ENCODE assay signal across 8 cellular contexts in genomic region chr7:139341058-139341775, GRCh38. TPM values are rescaled to one million over a fixed set of nuclear protein-coding genes. Genes with fewer than 3 reads are reported as not detected.
A peak's percentile ranks its signal among the peaks of the same experiment; 100 is the strongest.
DNase-seq lines count a peak whose midpoint lies in the region; ATAC-seq and TF ChIP-seq lines count a peak whose summit lies in the region.

Gene FMC1 (plus strand): TSS chr7:139341337. CDS start chr7:139341385, 48 bp downstream.

- H3K79me2 ChIP-seq in GM23338 (replicated peaks; ENCODE audit: insufficient read depth) = peaks cover 31% of the 10 kb centered on the region

- no peaks in the 10 kb centered on the region; the same call in 1 of the 2 replicates for H3K9me2 ChIP-seq in GM23338 (ENCODE audit: insufficient read depth)

- H3K36me3 ChIP-seq in GM23338 (ENCODE audit: insufficient read depth) = peaks cover 5% of the 10 kb centered on the region; the same call in 1 of the 2 replicates

- ATAC-seq in GM23338 = peak; percentile 78

- H3K4me1 ChIP-seq in GM23338 (ENCODE audit: insufficient read depth) = 0 out of 2 replicates have a peak, but pooled peaks cover 3% of the 10 kb centered on the region

- TF ChIP-seq CTCF in GM23338 (conservative IDR thresholded peaks at IDR 0.05; ENCODE audit: low read depth in 2 of 2) = peak in 1 of 2 experiments; percentile 44; a peak in 2 of 4 replicates
- peak; percentile 29 for TF ChIP-seq CTCF in fibroblast of the aortic adventitia (IDR thresholded peaks at IDR 0.05; ENCODE audit: insufficient read depth, low read length)
- TF ChIP-seq CTCF in nephron progenitor cell (IDR thresholded peaks at IDR 0.05) = peak; percentile 16

- H3K27ac Mint-ChIP-seq in GM23338 (peak within 1 kb of the TSS; percentile 100), nephron progenitor cell (peak within 1 kb of the TSS; percentile 100)
- H3K27ac Mint-ChIP-seq in stimulated activated naive CD8-positive, alpha-beta T cell treated with anti-CD3 and anti-CD28 coated beads, Interleukin-15, Interleukin-2, amounts not matched to agents 100 ng/mL and 50 ng/mL, for 24 hours = peak within 1 kb of the TSS; percentile 99

- peak within 1 kb of the TSS; percentile 95 for H3K4me3 Mint-ChIP-seq in GM23338
- H3K4me3 Mint-ChIP-seq in nephron progenitor cell = peak within 1 kb of the TSS; percentile 96
- peak within 1 kb of the TSS; percentile 94 for H3K4me3 Mint-ChIP-seq in stimulated activated naive CD8-positive, alpha-beta T cell treated with anti-CD3 and anti-CD28 coated beads, Interleukin-15, Interleukin-2, amounts not matched to agents 100 ng/mL and 50 ng/mL, for 24 hours

- no peaks in the 10 kb centered on the region for H4K20me1 ChIP-seq in GM23338 (replicated peaks; ENCODE audit: insufficient read depth)

- peak within 1 kb of the TSS; percentile 75 for H3K4me2 ChIP-seq in GM23338

- H3K4me3 ChIP-seq in GM23338 = peak within 1 kb of the TSS; percentile 63
- peak within 1 kb of the TSS; percentile 95 for H3K4me3 ChIP-seq in fibroblast of the aortic adventitia (ENCODE audit: low read depth, low read length)

- peaks cover 26% of the 10 kb centered on the region for H3K36me3 Mint-ChIP-seq in GM23338 (ENCODE audit: low read depth)
- peaks cover 33% of the 10 kb centered on the region for H3K36me3 Mint-ChIP-seq in nephron progenitor cell (ENCODE audit: low read depth)
- H3K36me3 Mint-ChIP-seq in stimulated activated naive CD8-positive, alpha-beta T cell treated with anti-CD3 and anti-CD28 coated beads, Interleukin-15, Interleukin-2, amounts not matched to agents 100 ng/mL and 50 ng/mL, for 24 hours (ENCODE audit: low read depth) = peaks cover 29% of the 10 kb centered on the region

- peaks cover 17% of the 10 kb centered on the region for H3K27me3 Mint-ChIP-seq in GM23338 (ENCODE audit: insufficient read depth, low read depth, poor library complexity)
- peaks cover 14% of the 10 kb centered on the region for H3K27me3 Mint-ChIP-seq in nephron progenitor cell (ENCODE audit: low read depth, poor library complexity)
- H3K27me3 Mint-ChIP-seq in stimulated activated naive CD8-positive, alpha-beta T cell treated with anti-CD3 and anti-CD28 coated beads, Interleukin-15, Interleukin-2, amounts not matched to agents 100 ng/mL and 50 ng/mL, for 24 hours = peaks cover 4% of the 10 kb centered on the region

- H3K4me1 Mint-ChIP-seq in GM23338 = peaks cover 4% of the 10 kb centered on the region; the same call in 2 of the 3 replicates
- H3K4me1 Mint-ChIP-seq in nephron progenitor cell = peaks cover 21% of the 10 kb centered on the region
- peaks cover 27% of the 10 kb centered on the region for H3K4me1 Mint-ChIP-seq in stimulated activated naive CD8-positive, alpha-beta T cell treated with anti-CD3 and anti-CD28 coated beads, Interleukin-15, Interleukin-2, amounts not matched to agents 100 ng/mL and 50 ng/mL, for 24 hours (ENCODE audit: low read depth)

- H3F3A ChIP-seq in GM23338 (replicated peaks; ENCODE audit: low read depth) = peaks cover 17% of the 10 kb centered on the region

- peak; percentile 93 for DNase-seq in ELR (ENCODE audit: low read depth)
- peak; percentile 96 for DNase-seq in GM23338 (ENCODE audit: low spot score)
- DNase-seq in LHCN-M2 (ENCODE audit: low read depth) = peak; percentile 95
- DNase-seq in RPMI8226 = peak; percentile 95
- peak; percentile 70 for DNase-seq in activated T-helper 9 cell treated with anti-CD3 and anti-CD28 coated beads, Interleukin-2, amount 50 U/mL, for 16 hours (ENCODE audit: low read depth)
- peak; percentile 96 for DNase-seq in fibroblast of the aortic adventitia (ENCODE audit: low read depth)
- DNase-seq in nephron progenitor cell = peak; percentile 83

- peak within 1 kb of the TSS; percentile 100 for H3K27ac ChIP-seq in GM23338 (ENCODE audit: low read depth)

- H3K27me3 ChIP-seq in GM23338 (ENCODE audit: insufficient read depth) = no peaks in the 10 kb centered on the region

- no peak within 1 kb of the TSS for H2AFZ ChIP-seq in GM23338

- H3K9me3 Mint-ChIP-seq in GM23338 (peaks cover 19% of the 10 kb centered on the region), nephron progenitor cell (peaks cover 18% of the 10 kb centered on the region)
- H3K9me3 Mint-ChIP-seq in stimulated activated naive CD8-positive, alpha-beta T cell treated with anti-CD3 and anti-CD28 coated beads, Interleukin-15, Interleukin-2, amounts not matched to agents 100 ng/mL and 50 ng/mL, for 24 hours = peaks cover 6% of the 10 kb centered on the region

TF ChIP-seq in GM23338, 12 proteins besides CTCF, POLR2A, EP300 and RAD21:
- TF ChIP-seq ZNF114 (CRISPR knock-in tag; IDR thresholded peaks at IDR 0.05) = no peak
- TF ChIP-seq REST (IDR thresholded peaks at IDR 0.05; ENCODE audit: unreplicated experiment) = peak; percentile 32
- peak; percentile 94 for TF ChIP-seq CREB1 (CRISPR knock-in tag; IDR thresholded peaks at IDR 0.05; ENCODE audit: low read depth)
- TF ChIP-seq EZH2 (IDR thresholded peaks at IDR 0.05; ENCODE audit: low read depth, unreplicated experiment) = no peak
- TF ChIP-seq NANOG (IDR thresholded peaks at IDR 0.05; ENCODE audit: borderline replicate concordance) = no peak
- peak; percentile 60 for TF ChIP-seq ETS1 (IDR thresholded peaks at IDR 0.05)
- no peak for TF ChIP-seq ZNF331 (CRISPR knock-in tag; IDR thresholded peaks at IDR 0.05; ENCODE audit: low read depth)
- peak; percentile 52 for TF ChIP-seq POLR2AphosphoS5 (IDR thresholded peaks at IDR 0.05; ENCODE audit: low read depth)

RNA-seq across cellular contexts. Expression of gene FMC1, which starts in this region (rescaled TPM):
- 4.8 and 5.2 TPM in 2 replicates for total RNA-seq in GM23338 (2014; rRNA removed; shearing (Covaris generic))
- 70.5 and 76.8 TPM in 2 replicates for polyA plus RNA-seq in GM23338 (2016; fragmentation: Nextera tagmentation; extraction: Ambion mirVana)
- total RNA-seq in LHCN-M2 (2014; rRNA removed) (9.3 and 14.7 TPM in 2 replicates), fibroblast of the aortic adventitia (ENCODE audit: low replicate concordance) (8.4 and 9.6 TPM in 2 replicates)
- polyA plus RNA-seq in LHCN-M2 (2012) = 48.2 TPM

Comparison
In these comparisons a context has a peak if more than half of its experiments do, and no peak if none do; other contexts are left out.
1. Peak in every context shown above with its lines: DNase-seq, ATAC-seq, H3K4me3 ChIP-seq and H3K27ac ChIP-seq.